Comparison of ENCODE assay signal across 15 cellular contexts in genomic region chr11:105027671-105028070, GRCh38. TPM values are rescaled to one million over a fixed set of nuclear protein-coding genes. Genes with fewer than 3 reads are reported as not detected.
DNase-seq lines count a peak whose midpoint lies in the region; ATAC-seq and TF ChIP-seq lines count a peak whose summit lies in the region.
"Had no signal": no experiment of that assay in that cellular context is flagged by ENCODE, and none has a peak within 500 bp of the region (broad histone marks: within the 10 kb centered on the region; RNA-seq: fewer than 3 reads in every experiment).

No MANE protein-coding gene starts in this region.

- peak overlapping the region; percentile 11 for H3K4me3 Mint-ChIP-seq in activated naive CD4-positive, alpha-beta T cell treated with anti-CD3 and anti-CD28 coated beads, Interleukin-2, amount 50 U/mL, for 24 hours
- no peak overlapping the region for H3K4me3 Mint-ChIP-seq in central memory CD8-positive, alpha-beta T cell

- no peak for ATAC-seq in central memory CD8-positive, alpha-beta T cell (replicated peaks; ENCODE audit: extremely low read depth, poor library complexity, severe bottlenecking)
- ATAC-seq in mucosa of descending colon: no peak

- H3K9me3 Mint-ChIP-seq in activated naive CD4-positive, alpha-beta T cell treated with anti-CD3 and anti-CD28 coated beads, Interleukin-2, amount 50 U/mL, for 24 hours: no peaks in the 10 kb centered on the region
- H3K9me3 Mint-ChIP-seq in central memory CD8-positive, alpha-beta T cell: no peaks in the 10 kb centered on the region

- POLR2A ChIA-PET in RWPE1 (lab: Yijun Ruan, JAX; ENCODE audit: low non-redundant PET): no interaction called here

- no peaks in the 10 kb centered on the region for H3K9me3 ChIP-seq in mucosa of descending colon
- H3K9me3 ChIP-seq: SK-N-SH had no signal

- H3K4me1 ChIP-seq in mucosa of descending colon (ENCODE audit: low read depth): peaks cover 4% of the 10 kb centered on the region

- H3K36me3 Mint-ChIP-seq in activated naive CD4-positive, alpha-beta T cell treated with anti-CD3 and anti-CD28 coated beads, Interleukin-2, amount 50 U/mL, for 24 hours: peaks cover 28% of the 10 kb centered on the region
- H3K36me3 Mint-ChIP-seq in central memory CD8-positive, alpha-beta T cell (ENCODE audit: insufficient read depth): peaks cover 63% of the 10 kb centered on the region

- H3K27me3 Mint-ChIP-seq in activated naive CD4-positive, alpha-beta T cell treated with anti-CD3 and anti-CD28 coated beads, Interleukin-2, amount 50 U/mL, for 24 hours: no peaks in the 10 kb centered on the region
- H3K27me3 Mint-ChIP-seq in central memory CD8-positive, alpha-beta T cell: no peaks in the 10 kb centered on the region

- no peak overlapping the region for H3K27ac ChIP-seq in RWPE1
- H3K27ac ChIP-seq: coronary artery had no signal

- peaks cover 9% of the 10 kb centered on the region for H3K36me3 ChIP-seq in mucosa of descending colon (ENCODE audit: low read depth)

- no peak for DNase-seq in activated naive CD4-positive, alpha-beta T cell treated with anti-CD3 and anti-CD28 coated beads, Interleukin-2, amount 50 U/mL, for 16 hours
- DNase-seq in SKM-1 treated with dmso at 0.1 percent for 144 hours (lab: John Stamatoyannopoulos, UW; ENCODE audit: unreplicated experiment) (peak; percentile 16), HUDEP-2 (lab: John Stamatoyannopoulos, UW; ENCODE audit: unreplicated experiment in 76 of 76) (no peak), RWPE1 (ENCODE audit: low spot score) (no peak), mucosa of descending colon (no peak), NCI-H345 treated with DMSO at 0.1 percent for 48 hours (lab: John Stamatoyannopoulos, UW; ENCODE audit: unreplicated experiment) (no peak)
- DNase-seq in central memory CD8-positive, alpha-beta T cell (ENCODE audit: low spot score in 2 of 2): no peak
- DNase-seq: activated CD4-positive, CD25-positive, alpha-beta regulatory T cell; NCI-H187 treated with DMSO at 0.1 percent for 48 hours; NCI-H510A; SK-N-SH had no signal

- CTCF ChIA-PET in RWPE1 (lab: Yijun Ruan, JAX): no interaction called here

- intact Hi-C loops in mucosa of descending colon (cut with DNase I, micrococcal nuclease): no loop called here

- peaks cover 67% of the 10 kb centered on the region for H3K4me1 Mint-ChIP-seq in activated naive CD4-positive, alpha-beta T cell treated with anti-CD3 and anti-CD28 coated beads, Interleukin-2, amount 50 U/mL, for 24 hours
- H3K4me1 Mint-ChIP-seq in central memory CD8-positive, alpha-beta T cell: peaks cover 21% of the 10 kb centered on the region

- no peak for TF ChIP-seq CTCF in RWPE1 (conservative IDR thresholded peaks at IDR 0.05; ENCODE audit: low read depth)
- TF ChIP-seq CTCF in mucosa of descending colon (IDR thresholded peaks at IDR 0.05): no peak

- no peak overlapping the region for H3K4me3 ChIP-seq in mucosa of descending colon
- H3K4me3 ChIP-seq: coronary artery had no signal

- H3K27ac Mint-ChIP-seq in activated naive CD4-positive, alpha-beta T cell treated with anti-CD3 and anti-CD28 coated beads, Interleukin-2, amount 50 U/mL, for 24 hours: peak overlapping the region; percentile 84
- H3K27ac Mint-ChIP-seq in central memory CD8-positive, alpha-beta T cell (ENCODE audit: low read depth): peak overlapping the region; percentile 44

RNA-seq across cellular contexts. Expression of gene CASP5, which starts 4.7 kb away (rescaled TPM):
- total RNA-seq in mucosa of descending colon: 10 to 100 TPM; 50.1 to 81.8 (median 80.5) TPM
- total RNA-seq: epithelial cell of proximal tubule, pulmonary artery endothelial cell had no signal

RNA-seq across cellular contexts. Expression of gene CASP1, which starts 7.3 kb away (rescaled TPM):
- 100 to 1,000 TPM in 1 of 3 donors, 10 to 100 TPM in 2; 50.6 to 152 (median 75.1) TPM for total RNA-seq in mucosa of descending colon

RNA-seq across cellular contexts. Expression of gene CARD16, which starts 17.5 kb away (rescaled TPM):
- total RNA-seq in mucosa of descending colon: 10 to 100 TPM; 25.4 to 53.0 (median 43.6) TPM
- total RNA-seq: epithelial cell of proximal tubule had no signal

RNA-seq across cellular contexts. Expression of gene CASP4, which starts 59.3 kb away (rescaled TPM):
- 10 to 100 TPM; 23.4 to 27.5 (median 23.9) TPM for total RNA-seq in mucosa of descending colon
